In genomic region chr15:70089692-70089971, GRCh38 we compare ENCODE assay signal across 19 cellular contexts. TPM values are rescaled to one million over a fixed set of nuclear protein-coding genes. Genes with fewer than 3 reads are reported as not detected.
DNase-seq lines count a peak whose midpoint lies in the region; TF ChIP-seq lines count a peak whose summit lies in the region.
"Had no signal": no experiment of that assay in that cellular context is flagged by ENCODE, and none has a peak within 500 bp of the region (broad histone marks: within the 10 kb centered on the region; RNA-seq: fewer than 3 reads in every experiment).

No MANE protein-coding gene starts in this region.

- CTCF ChIA-PET in mammary epithelial cell (lab: Charles Lee; ENCODE audit: low non-redundant PET) = no interaction called here

- no peak overlapping the region for H3K27ac Mint-ChIP-seq in glutamatergic neuron (ENCODE audit: unreplicated experiment)
- H3K27ac Mint-ChIP-seq: activated T-helper 2 cell treated with anti-CD3 and anti-CD28 coated beads, Interferon-gamma antibody, Interleukin-2, Interleukin-4, amounts not matched to agents 10 μg/mL and 5 μg/mL and 100 μg/mL, durations not matched to agents 14 hours and 24 hours and 36 hours; stimulated activated naive CD8-positive, alpha-beta T cell treated with anti-CD3 and anti-CD28 coated beads, Interleukin-15, amount 100 ng/mL, for 72 hours had no signal

- no peaks in the 10 kb centered on the region for H3K36me3 Mint-ChIP-seq in glutamatergic neuron (ENCODE audit: unreplicated experiment)

- in situ Hi-C loops in mammary epithelial cell (cut with MboI; ENCODE audit: low sequenced_read_pairs in 2 of 2) = no loop called here

- H3K4me1 ChIP-seq in breast epithelium = peaks cover 0 to 32% of the 10 kb centered on the region in 2 donors
- no peaks in the 10 kb centered on the region for H3K4me1 ChIP-seq in mammary epithelial cell (ENCODE audit: insufficient read depth, low read length)
- peaks cover 2 to 88% (median 78%) of the 10 kb centered on the region in 4 donors for H3K4me1 ChIP-seq in sigmoid colon

- no peak overlapping the region for H3K9ac ChIP-seq in mammary epithelial cell (ENCODE audit: insufficient read depth, low read length)

- TF ChIP-seq CTCF in breast epithelium (IDR thresholded peaks at IDR 0.05) = no peak
- TF ChIP-seq CTCF in mammary epithelial cell (conservative IDR thresholded peaks at IDR 0.05 in 1 of 2, IDR thresholded peaks at IDR 0.05 in 1 of 2; ENCODE audit: extremely low read depth in 1 of 2, insufficient read depth in 1 of 2, low read depth in 1 of 2, low read length in 2 of 2) = no peak
- no peak for TF ChIP-seq CTCF in glutamatergic neuron (IDR thresholded peaks at IDR 0.05; ENCODE audit: partially characterized antibody, unreplicated experiment)
- TF ChIP-seq CTCF in sigmoid colon (IDR thresholded peaks at IDR 0.05) = no peak

- WGBS in mammary epithelial cell (ENCODE audit: low coverage, missing lambda C conversion rate) = 76% methylated on average over 6 of the region's 6 CpGs
- WGBS in sigmoid colon, 2 donors = 35 to 69% methylated on average over 6 of the region's 6 CpGs

- no TSS peak for BruUV-seq in mammary epithelial cell (replicated peaks; lab: Mats Ljungman, UMichigan)

- H3K27me3 ChIP-seq in breast epithelium (no peaks in the 10 kb centered on the region), mammary epithelial cell (ENCODE audit: insufficient read depth, low read length) (no peaks in the 10 kb centered on the region), sigmoid colon (no peaks in the 10 kb centered on the region)
- H3K27me3 ChIP-seq: dorsolateral prefrontal cortex, heart left ventricle had no signal

- H3K27ac ChIP-seq in breast epithelium (peak overlapping the region; percentile 29 to 59), mammary epithelial cell (ENCODE audit: insufficient read depth, low read depth, low read length) (no peak overlapping the region), sigmoid colon (peak overlapping the region; percentile 43 to 99 (median 82))
- H3K27ac ChIP-seq: 22Rv1 had no signal

- TF ChIP-seq POLR2A in breast epithelium (IDR thresholded peaks at IDR 0.05) (no peak), sigmoid colon (IDR thresholded peaks at IDR 0.05) (no peak)

- H2AFZ ChIP-seq in mammary epithelial cell (ENCODE audit: low read depth, low read length) = no peak overlapping the region

- DNase-seq in breast epithelium (ENCODE audit: low spot score in 2 of 2) (no peak), mammary epithelial cell (no peak), glutamatergic neuron (no peak), sigmoid colon (no peak), mesenteric fat pad (ENCODE audit: low spot score) (no peak), GM19238 (ENCODE audit: insufficient read length, low spot score) (no peak), germinal center (ENCODE audit: low spot score) (no peak)
- no peak for DNase-seq in activated CD4-positive, alpha-beta T cell treated with anti-CD3 and anti-CD28 coated beads, Interleukin-2, amount 50 U/mL, for 4 hours
- DNase-seq: activated CD8-positive, alpha-beta memory T cell treated with anti-CD3 and anti-CD28 coated beads for 24 hours; dorsolateral prefrontal cortex; Karpas-422; NCI-H2171; NCI-H774; OCI-M1; stimulated activated naive CD8-positive, alpha-beta T cell treated with anti-CD3 and anti-CD28 coated beads, Interleukin-15, amount 100 ng/mL, for 72 hours had no signal

- H3K27me3 Mint-ChIP-seq in glutamatergic neuron (ENCODE audit: unreplicated experiment) = peaks cover 10% of the 10 kb centered on the region
- H3K27me3 Mint-ChIP-seq: B cell; stimulated activated naive CD8-positive, alpha-beta T cell treated with anti-CD3 and anti-CD28 coated beads, Interleukin-15, amount 100 ng/mL, for 72 hours had no signal

- peak overlapping the region; percentile 61 for H3K4me3 Mint-ChIP-seq in glutamatergic neuron (ENCODE audit: unreplicated experiment)
- H3K4me3 Mint-ChIP-seq: B cell had no signal

- H3K4me3 ChIP-seq in breast epithelium (peak overlapping the region in 1 of 3 donors; percentile 35), mammary epithelial cell (replicated peaks in 1 of 3; ENCODE audit: insufficient read depth in 1 of 3, low read depth in 2 of 3, low read length in 3 of 3) (no peak overlapping the region), sigmoid colon (no peak overlapping the region)

- H3K9me3 ChIP-seq in breast epithelium = no peaks in the 10 kb centered on the region
- no peaks in the 10 kb centered on the region for H3K9me3 ChIP-seq in mammary epithelial cell (replicated peaks; ENCODE audit: insufficient read depth, low read length)
- H3K9me3 ChIP-seq in sigmoid colon = no peaks in the 10 kb centered on the region
- H3K9me3 ChIP-seq: heart left ventricle had no signal

- peaks cover 21% of the 10 kb centered on the region for H3K79me2 ChIP-seq in mammary epithelial cell (ENCODE audit: insufficient read depth, low read length)

- H3K36me3 ChIP-seq in breast epithelium = no peaks in the 10 kb centered on the region
- H3K36me3 ChIP-seq in mammary epithelial cell (ENCODE audit: insufficient read depth, low read length) = no peaks in the 10 kb centered on the region
- peaks cover 0 to 22% (median 9%) of the 10 kb centered on the region in 4 donors for H3K36me3 ChIP-seq in sigmoid colon

- TF ChIP-seq EP300 in sigmoid colon (IDR thresholded peaks at IDR 0.05) = no peak

- intact Hi-C loops in breast epithelium (cut with DNase I; ENCODE audit: low total_unique reads) (no loop called here), mammary epithelial cell (cut with micrococcal nuclease) (no loop called here), sigmoid colon (cut with DNase I) (no loop called here)

- peaks cover 66% of the 10 kb centered on the region for H3K4me1 Mint-ChIP-seq in glutamatergic neuron (ENCODE audit: low read depth, unreplicated experiment)

- H3K4me2 ChIP-seq in mammary epithelial cell (ENCODE audit: insufficient read depth, low read depth, low read length) = no peak overlapping the region

- H3K9me3 Mint-ChIP-seq in glutamatergic neuron (ENCODE audit: unreplicated experiment) = peaks cover 7% of the 10 kb centered on the region
- H3K9me3 Mint-ChIP-seq: activated T-helper 2 cell treated with anti-CD3 and anti-CD28 coated beads, Interferon-gamma antibody, Interleukin-2, Interleukin-4, amounts not matched to agents 10 μg/mL and 5 μg/mL and 100 μg/mL, durations not matched to agents 14 hours and 24 hours and 36 hours; stimulated activated naive CD8-positive, alpha-beta T cell treated with anti-CD3 and anti-CD28 coated beads, Interleukin-15, amount 100 ng/mL, for 72 hours had no signal

- dilution Hi-C loops in mammary epithelial cell (cut with HindIII; ENCODE audit: low sequenced_read_pairs) = no loop called here

- H4K20me1 ChIP-seq in mammary epithelial cell (ENCODE audit: insufficient read depth, low read length) = no peaks in the 10 kb centered on the region

RNA-seq across cellular contexts. Expression of gene TLE3, which starts 8.1 kb away (rescaled TPM):
- total RNA-seq in breast epithelium (10 to 100 TPM; 67.0 to 73.9 (median 73.4) TPM), mammary epithelial cell (10 to 100 TPM; 27.6 to 32.0 TPM), glutamatergic neuron (ENCODE audit: unreplicated experiment) (89.2 TPM), sigmoid colon (10 to 100 TPM; 49.5 to 82.0 (median 58.8) TPM), mesenteric fat pad (52.5 TPM)
- polyA plus RNA-seq in mammary epithelial cell (21.2 TPM), sigmoid colon (10 to 100 TPM; 16.8 to 39.3 (median 21.0) TPM)
- 53.7 TPM for polyA minus RNA-seq in mammary epithelial cell
